14 cellular contexts compared by ENCODE assay signal in the genomic region with DNA sequence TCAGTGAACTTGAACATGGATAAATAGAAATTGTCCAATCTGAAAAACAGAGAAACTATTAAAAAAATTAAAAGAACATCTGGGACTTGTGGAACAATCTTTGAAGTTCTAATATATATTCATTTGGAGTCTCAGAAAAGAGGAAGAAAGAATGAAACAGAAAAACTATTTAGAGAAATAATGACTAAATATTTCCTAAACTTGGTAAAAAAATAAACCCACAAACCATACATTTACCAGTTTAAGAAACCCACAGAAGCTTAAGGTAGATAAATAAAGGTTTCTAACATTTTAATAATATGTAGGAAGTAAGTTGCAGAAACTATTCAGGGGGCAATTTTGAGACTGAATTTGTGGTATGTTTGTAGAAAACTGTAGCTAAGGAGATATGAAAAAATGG.
DNase-seq lines count a peak whose midpoint lies in the region; ATAC-seq and TF ChIP-seq lines count a peak whose summit lies in the region.
"Had no signal": no experiment of that assay in that cellular context is flagged by ENCODE, and none has a peak within 500 bp of the region (broad histone marks: within the 10 kb centered on the region; RNA-seq: fewer than 3 reads in every experiment).

No MANE protein-coding gene starts in this region.

- H4K20me1 ChIP-seq in BLaER1 treated with 17β-estradiol and CSF1 and Interleukin-3, amounts not matched to agents 10 nM and 100 nM, result peaks cover 0 to 6% (median 0%) of the 10 kb centered on the region in 11 experiments; a peak in 2 of 22 replicates
- H4K20me1 ChIP-seq in PC-9 (ENCODE audit: insufficient read depth), result no peaks in the 10 kb centered on the region

- CTCF ChIA-PET in activated CD4-positive, alpha-beta memory T cell treated with anti-CD3 and anti-CD28 coated beads, Interleukin-2, amount 10 ng/mL, durations not matched to agents 7 days and 5 days (lab: Charles Lee), result no interaction called here
- CTCF ChIA-PET in PC-9 (lab: Charles Lee), result no interaction called here

- H3K27me3 Mint-ChIP-seq in activated CD4-positive, alpha-beta memory T cell treated with anti-CD3 and anti-CD28 coated beads, Interleukin-2, amount 10 ng/mL, durations not matched to agents 7 days and 5 days, result no peaks in the 10 kb centered on the region

- peaks cover 3% of the 10 kb centered on the region for H3K9me3 Mint-ChIP-seq in activated CD4-positive, alpha-beta memory T cell treated with anti-CD3 and anti-CD28 coated beads, Interleukin-2, amount 10 ng/mL, durations not matched to agents 7 days and 5 days

- peaks cover 0 to 18% (median 0%) of the 10 kb centered on the region in 11 experiments; a peak in 4 of 22 replicates for H3K36me3 ChIP-seq in BLaER1 treated with 17β-estradiol and CSF1 and Interleukin-3, amounts not matched to agents 10 nM and 100 nM
- H3K36me3 ChIP-seq in PC-9 (ENCODE audit: low read depth) (no peaks in the 10 kb centered on the region), heart left ventricle (no peaks in the 10 kb centered on the region)

- H3F3A ChIP-seq in PC-9 (ENCODE audit: insufficient read depth, low read depth), result no peaks in the 10 kb centered on the region

- no peaks in the 10 kb centered on the region for H3K9me2 ChIP-seq in PC-9 (ENCODE audit: insufficient read depth)

- no peak overlapping the region for H3K4me3 Mint-ChIP-seq in activated CD4-positive, alpha-beta memory T cell treated with anti-CD3 and anti-CD28 coated beads, Interleukin-2, amount 10 ng/mL, durations not matched to agents 7 days and 5 days

- no peak overlapping the region for H3K9ac ChIP-seq in BLaER1 treated with 17β-estradiol and CSF1 and Interleukin-3, amounts not matched to agents 10 nM and 100 nM

- no peak overlapping the region for H3K4me3 ChIP-seq in BLaER1 treated with 17β-estradiol and CSF1 and Interleukin-3, amounts not matched to agents 10 nM and 100 nM
- H3K4me3 ChIP-seq in PC-9 (no peak overlapping the region), heart left ventricle (no peak overlapping the region)
- H3K4me3 ChIP-seq: A549, smooth muscle cell, tibial nerve had no signal

- H3K79me2 ChIP-seq in PC-9 (ENCODE audit: low read depth), result no peaks in the 10 kb centered on the region

- H2AFZ ChIP-seq in PC-9, result no peak overlapping the region

- intact Hi-C loops in PC-9 (cut with micrococcal nuclease; ENCODE audit: unreplicated experiment) (no loop called here), heart left ventricle (cut with DNase I) (no loop called here)

- H3K27ac ChIP-seq in BLaER1 treated with 17β-estradiol and CSF1 and Interleukin-3, amounts not matched to agents 10 nM and 100 nM, result peak overlapping the region in 2 of 11 experiments; percentile 8 to 10; a peak in 2 of 22 replicates
- H3K27ac ChIP-seq in PC-9 (no peak overlapping the region), heart left ventricle (no peak overlapping the region)
- H3K27ac ChIP-seq: A549, tibial nerve had no signal

- POLR2A ChIA-PET in activated CD4-positive, alpha-beta memory T cell treated with anti-CD3 and anti-CD28 coated beads, Interleukin-2, amount 10 ng/mL, durations not matched to agents 7 days and 5 days (lab: Charles Lee), result no interaction called here
- POLR2A ChIA-PET in PC-9 (lab: Charles Lee; ENCODE audit: unreplicated experiment), result no interaction called here

- H3K27ac Mint-ChIP-seq in activated CD4-positive, alpha-beta memory T cell treated with anti-CD3 and anti-CD28 coated beads, Interleukin-2, amount 10 ng/mL, durations not matched to agents 7 days and 5 days, result no peak overlapping the region

- H3K4me1 Mint-ChIP-seq in activated CD4-positive, alpha-beta memory T cell treated with anti-CD3 and anti-CD28 coated beads, Interleukin-2, amount 10 ng/mL, durations not matched to agents 7 days and 5 days, result peaks cover 5% of the 10 kb centered on the region

- TF ChIP-seq CTCF in PC-9 (conservative IDR thresholded peaks at IDR 0.05) (no peak), heart left ventricle (IDR thresholded peaks at IDR 0.05) (no peak)

- peak overlapping the region in 10 of 11 experiments; percentile 20 to 53 (median 36); a peak in 15 of 22 replicates for H3K4me2 ChIP-seq in BLaER1 treated with 17β-estradiol and CSF1 and Interleukin-3, amounts not matched to agents 10 nM and 100 nM
- no peak overlapping the region for H3K4me2 ChIP-seq in PC-9
- H3K4me2 ChIP-seq: A549, smooth muscle cell had no signal

- peaks cover 3 to 17% (median 9%) of the 10 kb centered on the region in 11 experiments; a peak in 16 of 22 replicates for H3K9me3 ChIP-seq in BLaER1 treated with 17β-estradiol and CSF1 and Interleukin-3, amounts not matched to agents 10 nM and 100 nM (replicated peaks in 1 of 11)
- H3K9me3 ChIP-seq in PC-9 (ENCODE audit: insufficient read depth, low read depth) (no peaks in the 10 kb centered on the region), heart left ventricle (peaks cover 0 to 12% (median 0%) of the 10 kb centered on the region in 12 donors)
- H3K9me3 ChIP-seq: A549 had no signal

- no peak for TF ChIP-seq POLR2A in heart left ventricle (IDR thresholded peaks at IDR 0.05)

- peak; percentile 59 for ATAC-seq in GM19035 (IDR thresholded peaks at IDR 0.05; ENCODE audit: unreplicated experiment)
- ATAC-seq in HG02678 (IDR thresholded peaks at IDR 0.05; ENCODE audit: unreplicated experiment), result peak; percentile 51
- peak; percentile 51 for ATAC-seq in HG03457 (IDR thresholded peaks at IDR 0.05; ENCODE audit: unreplicated experiment)
- no peak for ATAC-seq in heart left ventricle
- ATAC-seq: A549 had no signal

- H3K27me3 ChIP-seq in BLaER1 treated with 17β-estradiol and CSF1 and Interleukin-3, amounts not matched to agents 10 nM and 100 nM, result peaks cover 0 to 5% (median 0%) of the 10 kb centered on the region in 11 experiments; a peak in 3 of 22 replicates
- no peaks in the 10 kb centered on the region for H3K27me3 ChIP-seq in PC-9 (ENCODE audit: insufficient read depth, low read depth)
- no peaks in the 10 kb centered on the region for H3K27me3 ChIP-seq in heart left ventricle
- H3K27me3 ChIP-seq: tibial nerve had no signal

- H3K4me1 ChIP-seq in BLaER1 treated with 17β-estradiol and CSF1 and Interleukin-3, amounts not matched to agents 10 nM and 100 nM, result peaks cover 14 to 42% (median 34%) of the 10 kb centered on the region in 10 experiments
- H3K4me1 ChIP-seq in PC-9 (replicated peaks; ENCODE audit: insufficient read depth) (no peaks in the 10 kb centered on the region), heart left ventricle (peaks cover 0 to 8% (median 2%) of the 10 kb centered on the region in 12 donors)
- H3K4me1 ChIP-seq: A549, tibial nerve had no signal

- DNase-seq in activated CD4-positive, alpha-beta memory T cell treated with anti-CD3 and anti-CD28 coated beads, Interleukin-2, amount 10 ng/mL, durations not matched to agents 7 days and 5 days, result no peak
- DNase-seq in PC-9, result no peak
- DNase-seq in 8988T, result no peak
- no peak for DNase-seq in heart left ventricle
- DNase-seq: activated CD4-positive, alpha-beta T cell treated with anti-CD3 and anti-CD28 coated beads for 48 hours; mesenchymal stem cell; OCI-M1 had no signal

- H3K36me3 Mint-ChIP-seq in activated CD4-positive, alpha-beta memory T cell treated with anti-CD3 and anti-CD28 coated beads, Interleukin-2, amount 10 ng/mL, durations not matched to agents 7 days and 5 days (ENCODE audit: low read depth), result no peaks in the 10 kb centered on the region

- no TSS peak for BruUV-seq in PC-9 (replicated peaks; lab: Mats Ljungman, UMichigan)

Comparison
In these comparisons a context has a peak if more than half of its experiments do, and no peak if none do; other contexts are left out.
1. ATAC-seq: peak in GM19035 (single experiment), HG02678 (single experiment) and HG03457 (single experiment); none in heart left ventricle (0 of 4).